ENCODE assay signal across 26 cellular contexts in genomic region chr15:81484076-81484475, GRCh38.
"Had no signal": no experiment of that assay in that cellular context is flagged by ENCODE, and none has a peak within 500 bp of the region (broad histone marks: within the 10 kb centered on the region; RNA-seq: fewer than 3 reads in every experiment).

No MANE protein-coding gene starts in this region.

- H3K4me1 Mint-ChIP-seq: activated CD4-positive, alpha-beta memory T cell treated with anti-CD3 and anti-CD28 coated beads, Interleukin-2, amount 10 ng/mL, durations not matched to agents 7 days and 5 days; activated CD4-positive, alpha-beta T cell treated with anti-CD3 and anti-CD28 coated beads, Interleukin-2, amount 10 ng/mL, durations not matched to agents 7 days and 5 days; activated T-helper 17 cell treated with anti-CD3 and anti-CD28 coated beads, Interleukin-2, amount 50 U/mL, for 72 hours had no signal

- H3K4me3 Mint-ChIP-seq: activated CD4-positive, alpha-beta memory T cell treated with anti-CD3 and anti-CD28 coated beads, Interleukin-2, amount 10 ng/mL, durations not matched to agents 7 days and 5 days; activated CD4-positive, alpha-beta T cell treated with anti-CD3 and anti-CD28 coated beads, Interleukin-2, amount 10 ng/mL, durations not matched to agents 7 days and 5 days; activated naive CD4-positive, alpha-beta T cell treated with anti-CD3 and anti-CD28 coated beads for 36 hours; activated naive CD8-positive, alpha-beta T cell; activated T-helper 17 cell treated with anti-CD3 and anti-CD28 coated beads, Interleukin-2, amount 50 U/mL, for 72 hours; T-helper 2 cell treated with Interferon-gamma antibody and Interleukin-4, amounts not matched to agents 5 μg/mL and 100 μg/mL, for 36 hours; WTC11 had no signal

- H3K36me3 Mint-ChIP-seq: activated naive CD8-positive, alpha-beta T cell; WTC11 had no signal

- H3K27ac Mint-ChIP-seq: activated CD4-positive, alpha-beta memory T cell treated with anti-CD3 and anti-CD28 coated beads, Interleukin-2, amount 10 ng/mL, durations not matched to agents 7 days and 5 days; activated CD4-positive, alpha-beta T cell treated with anti-CD3 and anti-CD28 coated beads, Interleukin-2, amount 10 ng/mL, durations not matched to agents 7 days and 5 days; activated naive CD4-positive, alpha-beta T cell treated with anti-CD3 and anti-CD28 coated beads for 36 hours; activated naive CD8-positive, alpha-beta T cell; activated T-helper 17 cell treated with anti-CD3 and anti-CD28 coated beads, Interleukin-2, amount 50 U/mL, for 72 hours; T-helper 2 cell treated with Interferon-gamma antibody and Interleukin-4, amounts not matched to agents 5 μg/mL and 100 μg/mL, for 36 hours; WTC11 had no signal

- ATAC-seq: activated T-helper 17 cell treated with anti-CD3 and anti-CD28 coated beads, Interleukin-2, amount 50 U/mL, for 72 hours; SK-N-SH treated with all-trans-retinoic acid at 6 μM for 48 hours; WTC11 had no signal

- DNase-seq: activated CD4-positive, alpha-beta memory T cell treated with anti-CD3 and anti-CD28 coated beads, Interleukin-2, amount 10 ng/mL, durations not matched to agents 7 days and 5 days; activated CD4-positive, alpha-beta T cell treated with anti-CD3 and anti-CD28 coated beads for 1 hour; activated CD4-positive, alpha-beta T cell treated with anti-CD3 and anti-CD28 coated beads, Interleukin-2, amount 10 ng/mL, durations not matched to agents 7 days and 5 days; activated gamma-delta T cell; activated naive CD4-positive, alpha-beta T cell treated with anti-CD3 and anti-CD28 coated beads for 36 hours; activated T-cell treated with anti-CD3 and anti-CD28 coated beads for 4 hours; activated T-cell treated with anti-CD3 and anti-CD28 coated beads, Interleukin-2, amount 50 U/mL, for 48 hours; KBM-7; NCI-H1092 treated with DMSO at 0.1 percent for 48 hours; NCI-H1417 treated with DMSO at 0.1 percent for 48 hours; NCI-H1694; NCI-H2029; NCI-H2107; NCI-H2171 treated with DMSO at 0.1 percent for 48 hours; NCI-H226; NCI-H510A; NCI-H526 treated with DMSO at 0.1 percent for 48 hours; NCI-H82; Peyer's patch; Right ventricle myocardium superior; SW 1271 had no signal

- H3K9me3 Mint-ChIP-seq: activated CD4-positive, alpha-beta memory T cell treated with anti-CD3 and anti-CD28 coated beads, Interleukin-2, amount 10 ng/mL, durations not matched to agents 7 days and 5 days; activated CD4-positive, alpha-beta T cell treated with anti-CD3 and anti-CD28 coated beads, Interleukin-2, amount 10 ng/mL, durations not matched to agents 7 days and 5 days; activated naive CD4-positive, alpha-beta T cell treated with anti-CD3 and anti-CD28 coated beads for 36 hours; activated T-helper 17 cell treated with anti-CD3 and anti-CD28 coated beads, Interleukin-2, amount 50 U/mL, for 72 hours; T-helper 2 cell treated with Interferon-gamma antibody and Interleukin-4, amounts not matched to agents 5 μg/mL and 100 μg/mL, for 36 hours; WTC11 had no signal
